Comparison of ENCODE assay signal across 8 cellular contexts in the genomic region with DNA sequence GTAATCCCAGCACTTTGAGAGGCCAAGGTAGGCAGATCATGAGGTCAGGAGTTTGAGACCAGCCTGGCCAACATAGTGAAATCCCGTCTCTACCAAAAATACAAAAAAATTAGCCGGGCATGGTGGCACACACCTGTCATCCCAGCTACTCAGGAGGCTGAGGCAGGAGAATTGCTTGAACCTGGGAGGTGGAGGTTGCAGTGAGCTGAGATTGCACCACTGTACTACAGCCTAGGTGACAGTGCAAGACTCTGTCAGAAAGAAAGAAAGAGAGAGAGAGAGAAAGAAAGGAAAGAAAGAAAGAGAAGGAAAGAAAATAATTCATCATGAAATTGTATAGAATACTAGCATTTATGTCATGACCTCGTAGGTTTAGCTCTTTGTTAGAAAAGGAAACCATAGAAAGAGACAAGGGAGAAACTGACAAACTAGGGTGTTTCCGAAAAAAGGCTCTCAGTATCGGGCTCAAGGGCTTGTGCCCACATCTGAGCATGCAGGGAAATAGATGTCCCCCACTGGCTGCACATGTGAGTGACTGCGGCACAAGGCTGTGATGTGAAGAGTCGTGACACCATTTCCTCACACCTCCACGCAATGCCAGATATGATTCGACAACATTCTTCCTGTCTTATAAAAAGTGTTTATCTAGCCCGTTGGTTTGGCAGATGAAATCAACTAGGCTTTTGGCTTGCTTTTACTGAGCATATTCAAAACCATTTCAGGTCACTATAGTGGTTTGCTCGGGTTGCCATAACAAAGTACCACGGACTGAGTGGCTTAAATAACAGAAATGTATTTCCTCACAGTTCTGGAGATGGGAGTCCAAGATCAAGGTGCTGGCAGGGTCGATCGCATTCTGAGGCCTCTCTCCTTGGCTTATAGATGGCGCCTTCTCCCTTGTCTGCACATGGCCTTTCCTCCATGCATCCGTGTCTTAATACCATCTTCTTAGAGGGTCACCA.
DNase-seq lines count a peak whose midpoint lies in the region; ATAC-seq lines count a peak whose summit lies in the region.

No MANE protein-coding gene starts in this region.

- peak; percentile 68 for DNase-seq in activated CD8-positive, alpha-beta memory T cell treated with anti-CD3 and anti-CD28 coated beads, Interleukin-2, amount 50 U/mL, for 4 hours
- DNase-seq in germinal center (ENCODE audit: low spot score) (peak; percentile 39), NCI-H2227 (lab: John Stamatoyannopoulos, UW; ENCODE audit: unreplicated experiment) (no peak), SKM-1 (lab: John Stamatoyannopoulos, UW; ENCODE audit: unreplicated experiment) (no peak), KBM-7 (no peak)
- peak; percentile 54 for DNase-seq in stimulated activated CD8-positive, alpha-beta memory T cell treated with anti-CD3 and anti-CD28 coated beads, Interleukin-12 subunit alpha, Interleukin-12 subunit beta, amount 100 ng/mL, for 1 hour (ENCODE audit: low read depth)

- ATAC-seq in GM18870 (IDR thresholded peaks at IDR 0.05; ENCODE audit: unreplicated experiment) (peak; percentile 30), HG03521 (IDR thresholded peaks at IDR 0.05; ENCODE audit: unreplicated experiment) (peak; percentile 57)

- in situ Hi-C loops in KBM-7 (cut with MboI; ENCODE audit: low pct_unique_long_range_greater_than_20kb, low sequenced_read_pairs) = no loop called here

Comparison
In these comparisons a context has a peak if more than half of its experiments do, and no peak if none do; other contexts are left out.
1. DNase-seq: peak in activated CD8-positive, alpha-beta memory T cell treated with anti-CD3 and anti-CD28 coated beads, Interleukin-2, amount 50 U/mL, for 4 hours (single experiment), germinal center (single experiment) and stimulated activated CD8-positive, alpha-beta memory T cell treated with anti-CD3 and anti-CD28 coated beads, Interleukin-12 subunit alpha, Interleukin-12 subunit beta, amount 100 ng/mL, for 1 hour (single experiment); none in NCI-H2227 (single experiment), SKM-1 (single experiment) and KBM-7 (single experiment).